Comparison of ENCODE assay signal across 4 cellular contexts in genomic region chr19:52237197-52237596, GRCh38.
"Had no signal": no experiment of that assay in that cellular context is flagged by ENCODE, and none has a peak within 500 bp of the region (broad histone marks: within the 10 kb centered on the region; RNA-seq: fewer than 3 reads in every experiment).

No MANE protein-coding gene starts in this region.

- DNase-seq: NCI-H1092, NCI-H1436 treated with DMSO at 0.1 percent for 48 hours, NCI-H510A had no signal

- H3K36me3 ChIP-seq: cardiac muscle cell had no signal

- H3K27me3 ChIP-seq: cardiac muscle cell had no signal

- H3K27ac ChIP-seq: cardiac muscle cell had no signal

- H3K4me3 ChIP-seq: cardiac muscle cell had no signal
